In the genomic region with DNA sequence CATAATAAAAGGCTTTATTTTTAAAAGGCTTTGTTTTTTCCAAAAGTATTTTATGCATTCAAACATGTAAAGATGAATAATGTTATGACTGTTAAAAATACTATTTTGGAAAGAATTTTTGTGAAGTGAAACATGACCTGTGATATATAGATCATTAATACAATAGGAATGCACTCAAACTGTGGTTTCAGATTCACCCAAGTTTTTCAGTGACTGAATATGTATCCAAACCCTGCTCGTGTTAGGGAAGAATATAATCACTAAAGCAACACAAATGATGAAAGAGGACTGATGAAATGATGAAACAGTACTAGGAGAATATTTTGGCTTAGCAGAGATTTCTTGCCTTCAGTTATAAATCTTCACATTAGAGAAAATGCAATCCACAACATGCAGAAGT, we compare ENCODE assay signal across 16 cellular contexts.
A peak's percentile ranks its signal among the peaks of the same experiment; 100 is the strongest.
DNase-seq lines count a peak whose midpoint lies in the region; TF ChIP-seq lines count a peak whose summit lies in the region.
"Had no signal": no experiment of that assay in that cellular context is flagged by ENCODE, and none has a peak within 500 bp of the region (broad histone marks: within the 10 kb centered on the region; RNA-seq: fewer than 3 reads in every experiment).

No MANE protein-coding gene starts in this region.

- no peaks in the 10 kb centered on the region for H3K79me1 ChIP-seq in mesendoderm (ENCODE audit: low read length)

- H3K18ac ChIP-seq in mesendoderm (ENCODE audit: low read length), result no peak overlapping the region

- no peak overlapping the region for H2BK120ac ChIP-seq in mesendoderm (ENCODE audit: low read depth, low read length)

- DNase-seq in EL (peak; percentile 95), RPMI7951 (ENCODE audit: low read depth) (peak; percentile 60), epithelial cell of prostate (ENCODE audit: low read depth, low spot score) (peak; percentile 22), osteocyte (ENCODE audit: extremely low spot score, unreplicated experiment) (no peak), mesendoderm (no peak), GM19240 (ENCODE audit: insufficient read length, low spot score) (no peak), COLO668 (lab: John Stamatoyannopoulos, UW; ENCODE audit: unreplicated experiment) (no peak), NCI-H2029 treated with DMSO at 0.1 percent for 48 hours (lab: John Stamatoyannopoulos, UW) (no peak)
- DNase-seq: activated naive CD4-positive, alpha-beta T cell treated with Interleukin-2 at 50 U/mL for 16 hours; kidney; naive B cell; NCI-H146; NCI-H526 treated with DMSO at 0.1 percent for 48 hours; right lobe of liver; SHP77 treated with DMSO at 0.1 percent for 48 hours had no signal

- H3K36me3 ChIP-seq in mesendoderm (ENCODE audit: control insufficient read depth, insufficient read depth, low read length), result no peaks in the 10 kb centered on the region
- H3K36me3 ChIP-seq: right lobe of liver had no signal

- H2AK5ac ChIP-seq in mesendoderm (ENCODE audit: low read length), result no peak overlapping the region

- H3K9me3 Mint-ChIP-seq in osteocyte (ENCODE audit: unreplicated experiment), result peaks cover 5% of the 10 kb centered on the region
- H3K9me3 Mint-ChIP-seq: naive B cell; stimulated activated naive CD8-positive, alpha-beta T cell treated with anti-CD3 and anti-CD28 coated beads, Interleukin-15, Interleukin-2, amounts not matched to agents 100 ng/mL and 50 ng/mL, for 24 hours had no signal

- H3K4me1 ChIP-seq in mesendoderm (ENCODE audit: control insufficient read depth, low read depth, low read length), result no peaks in the 10 kb centered on the region
- H3K4me1 ChIP-seq: right lobe of liver had no signal

- no CpG with 5 or more reads among the region's 1 CpG for WGBS in mesendoderm (ENCODE audit: extremely low coverage, insufficient coverage, low lambda C conversion rate)

- H3K4me3 Mint-ChIP-seq in osteocyte (ENCODE audit: unreplicated experiment), result no peak overlapping the region
- H3K4me3 Mint-ChIP-seq: stimulated activated naive CD8-positive, alpha-beta T cell treated with anti-CD3 and anti-CD28 coated beads, Interleukin-15, Interleukin-2, amounts not matched to agents 100 ng/mL and 50 ng/mL, for 24 hours had no signal

- H2BK5ac ChIP-seq in mesendoderm (ENCODE audit: low read length), result no peak overlapping the region

- H3K4ac ChIP-seq in mesendoderm (ENCODE audit: low read depth, low read length), result no peak overlapping the region

- H4K8ac ChIP-seq in mesendoderm (ENCODE audit: low read depth, low read length), result no peak overlapping the region

- no peak overlapping the region for H3K9ac ChIP-seq in mesendoderm (ENCODE audit: low read length)

- H3K4me2 ChIP-seq in mesendoderm (ENCODE audit: low read length), result no peak overlapping the region

- H3K27ac Mint-ChIP-seq in osteocyte (ENCODE audit: unreplicated experiment), result peak overlapping the region; percentile 11
- H3K27ac Mint-ChIP-seq: naive B cell; stimulated activated naive CD8-positive, alpha-beta T cell treated with anti-CD3 and anti-CD28 coated beads, Interleukin-15, Interleukin-2, amounts not matched to agents 100 ng/mL and 50 ng/mL, for 24 hours had no signal

- no peak for TF ChIP-seq CTCF in osteocyte (IDR thresholded peaks at IDR 0.05)

- H3K36me3 Mint-ChIP-seq in osteocyte (ENCODE audit: unreplicated experiment), result no peaks in the 10 kb centered on the region
- H3K36me3 Mint-ChIP-seq: naive B cell had no signal

- H3K79me2 ChIP-seq in mesendoderm (ENCODE audit: control insufficient read depth, insufficient read depth, low read length), result no peaks in the 10 kb centered on the region

- no peak overlapping the region for H3K4me3 ChIP-seq in mesendoderm (ENCODE audit: low read length)
- H3K4me3 ChIP-seq: right lobe of liver had no signal

- peaks cover 64% of the 10 kb centered on the region for H3K4me1 Mint-ChIP-seq in osteocyte (ENCODE audit: unreplicated experiment)
- H3K4me1 Mint-ChIP-seq: naive B cell had no signal

- H3K27ac ChIP-seq in epithelial cell of prostate (peak overlapping the region; percentile 99), mesendoderm (ENCODE audit: low read depth, low read length) (no peak overlapping the region)
- H3K27ac ChIP-seq: right lobe of liver had no signal

- no peak overlapping the region for H4K5ac ChIP-seq in mesendoderm (ENCODE audit: low read length)

- H3K27me3 Mint-ChIP-seq in osteocyte (ENCODE audit: unreplicated experiment), result no peaks in the 10 kb centered on the region
- H3K27me3 Mint-ChIP-seq: naive B cell had no signal

- H3K56ac ChIP-seq in mesendoderm (ENCODE audit: low read length), result no peak overlapping the region

- H3K27me3 ChIP-seq in mesendoderm (ENCODE audit: insufficient read depth, low read length, poor library complexity), result no peaks in the 10 kb centered on the region
- H3K27me3 ChIP-seq: right lobe of liver had no signal

- no peak overlapping the region for H2BK15ac ChIP-seq in mesendoderm (replicated peaks; ENCODE audit: low read depth)

- H3K23ac ChIP-seq in mesendoderm (ENCODE audit: low read length), result no peak overlapping the region

Comparison
In these comparisons a context has a peak if more than half of its experiments do, and no peak if none do; other contexts are left out.
1. DNase-seq: peak in EL (single experiment), RPMI7951 (single experiment) and epithelial cell of prostate (single experiment); none in osteocyte (single experiment), mesendoderm (single experiment), GM19240 (single experiment), COLO668 (single experiment) and NCI-H2029 treated with DMSO at 0.1 percent for 48 hours (single experiment).